In the genomic region with DNA sequence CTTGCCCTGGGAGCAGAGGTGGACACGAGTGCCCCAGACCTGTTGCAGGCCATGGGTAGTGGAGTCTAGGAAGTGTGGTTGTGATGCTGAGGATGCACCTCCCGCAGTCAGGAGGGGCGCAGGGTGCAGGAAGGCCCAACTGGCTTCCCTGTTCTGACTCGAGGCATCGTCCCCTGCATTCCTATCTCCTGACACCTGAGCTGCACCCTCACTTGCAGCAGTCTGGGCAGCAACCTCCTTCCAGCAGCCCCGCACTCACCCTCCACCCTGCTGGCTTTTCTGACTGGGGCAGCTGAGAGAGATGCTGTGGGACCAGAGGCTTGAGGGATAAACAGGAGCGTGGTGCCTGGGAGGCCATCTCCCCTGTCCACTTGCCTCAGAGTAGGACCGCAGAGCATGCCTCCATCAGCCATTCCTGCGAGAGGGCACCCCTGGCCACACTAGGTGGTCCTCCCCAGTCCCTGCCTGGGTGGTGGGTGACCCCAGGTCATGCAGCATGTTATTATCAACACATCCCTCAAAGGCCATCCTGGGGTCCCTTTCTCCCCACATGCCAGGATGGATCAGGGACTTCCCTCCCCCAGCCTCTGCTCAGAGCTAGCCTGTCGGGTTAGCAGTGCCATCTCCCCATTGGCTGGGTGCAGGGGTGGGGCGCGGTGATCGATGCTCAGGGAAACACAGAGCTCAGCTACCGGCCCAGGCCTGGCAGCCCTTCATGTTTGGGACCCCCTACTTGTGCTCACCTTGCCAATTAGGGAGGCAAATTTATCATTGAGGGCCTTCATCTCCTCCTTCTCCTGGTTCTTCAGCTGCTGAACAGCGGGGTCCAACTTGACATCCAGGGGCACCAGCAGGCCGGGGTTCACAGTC, we compare ENCODE assay signal across 1 cellular context.
TF ChIP-seq lines count a peak whose summit lies in the region.

No MANE protein-coding gene starts in this region.

TF ChIP-seq in SK-N-SH, 30 proteins besides CTCF, POLR2A, EP300 and RAD21 (continued from another document):
- TF ChIP-seq TAF1 (IDR thresholded peaks at IDR 0.05; ENCODE audit: borderline replicate concordance, low read depth, low read length) (no peak), YY1 (IDR thresholded peaks at IDR 0.05; ENCODE audit: low read depth) (no peak), FOSL2 (IDR thresholded peaks at IDR 0.05; ENCODE audit: borderline replicate concordance, low read depth) (no peak), MEF2A (IDR thresholded peaks at IDR 0.05; ENCODE audit: borderline replicate concordance, low read depth) (no peak), NRF1 (IDR thresholded peaks at IDR 0.05; ENCODE audit: low read depth, low read length) (no peak), MXI1 (IDR thresholded peaks at IDR 0.05; ENCODE audit: low read depth, low read length) (no peak), CHD2 (IDR thresholded peaks at IDR 0.05; ENCODE audit: low read length, partially characterized antibody) (no peak)
- TF ChIP-seq, protein P1, sequence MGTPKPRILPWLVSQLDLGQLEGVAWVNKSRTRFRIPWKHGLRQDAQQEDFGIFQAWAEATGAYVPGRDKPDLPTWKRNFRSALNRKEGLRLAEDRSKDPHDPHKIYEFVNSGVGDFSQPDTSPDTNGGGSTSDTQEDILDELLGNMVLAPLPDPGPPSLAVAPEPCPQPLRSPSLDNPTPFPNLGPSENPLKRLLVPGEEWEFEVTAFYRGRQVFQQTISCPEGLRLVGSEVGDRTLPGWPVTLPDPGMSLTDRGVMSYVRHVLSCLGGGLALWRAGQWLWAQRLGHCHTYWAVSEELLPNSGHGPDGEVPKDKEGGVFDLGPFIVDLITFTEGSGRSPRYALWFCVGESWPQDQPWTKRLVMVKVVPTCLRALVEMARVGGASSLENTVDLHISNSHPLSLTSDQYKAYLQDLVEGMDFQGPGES (IDR thresholded peaks at IDR 0.05; ENCODE audit: low read depth, low read length) = no peak
- TF ChIP-seq, protein P2, sequence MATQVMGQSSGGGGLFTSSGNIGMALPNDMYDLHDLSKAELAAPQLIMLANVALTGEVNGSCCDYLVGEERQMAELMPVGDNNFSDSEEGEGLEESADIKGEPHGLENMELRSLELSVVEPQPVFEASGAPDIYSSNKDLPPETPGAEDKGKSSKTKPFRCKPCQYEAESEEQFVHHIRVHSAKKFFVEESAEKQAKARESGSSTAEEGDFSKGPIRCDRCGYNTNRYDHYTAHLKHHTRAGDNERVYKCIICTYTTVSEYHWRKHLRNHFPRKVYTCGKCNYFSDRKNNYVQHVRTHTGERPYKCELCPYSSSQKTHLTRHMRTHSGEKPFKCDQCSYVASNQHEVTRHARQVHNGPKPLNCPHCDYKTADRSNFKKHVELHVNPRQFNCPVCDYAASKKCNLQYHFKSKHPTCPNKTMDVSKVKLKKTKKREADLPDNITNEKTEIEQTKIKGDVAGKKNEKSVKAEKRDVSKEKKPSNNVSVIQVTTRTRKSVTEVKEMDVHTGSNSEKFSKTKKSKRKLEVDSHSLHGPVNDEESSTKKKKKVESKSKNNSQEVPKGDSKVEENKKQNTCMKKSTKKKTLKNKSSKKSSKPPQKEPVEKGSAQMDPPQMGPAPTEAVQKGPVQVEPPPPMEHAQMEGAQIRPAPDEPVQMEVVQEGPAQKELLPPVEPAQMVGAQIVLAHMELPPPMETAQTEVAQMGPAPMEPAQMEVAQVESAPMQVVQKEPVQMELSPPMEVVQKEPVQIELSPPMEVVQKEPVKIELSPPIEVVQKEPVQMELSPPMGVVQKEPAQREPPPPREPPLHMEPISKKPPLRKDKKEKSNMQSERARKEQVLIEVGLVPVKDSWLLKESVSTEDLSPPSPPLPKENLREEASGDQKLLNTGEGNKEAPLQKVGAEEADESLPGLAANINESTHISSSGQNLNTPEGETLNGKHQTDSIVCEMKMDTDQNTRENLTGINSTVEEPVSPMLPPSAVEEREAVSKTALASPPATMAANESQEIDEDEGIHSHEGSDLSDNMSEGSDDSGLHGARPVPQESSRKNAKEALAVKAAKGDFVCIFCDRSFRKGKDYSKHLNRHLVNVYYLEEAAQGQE (IDR thresholded peaks at IDR 0.05; ENCODE audit: low read depth, low read length) = no peak
